29 cellular contexts compared by ENCODE assay signal in genomic region chr10:103454026-103454425, GRCh38. TPM values are rescaled to one million over a fixed set of nuclear protein-coding genes. Genes with fewer than 3 reads are reported as not detected.
DNase-seq lines count a peak whose midpoint lies in the region; ATAC-seq, FAIRE-seq and TF ChIP-seq lines count a peak whose summit lies in the region.
"Had no signal": no experiment of that assay in that cellular context is flagged by ENCODE, and none has a peak within 500 bp of the region (broad histone marks: within the 10 kb centered on the region; RNA-seq: fewer than 3 reads in every experiment).

No MANE protein-coding gene starts in this region.

- peaks cover 10% of the 10 kb centered on the region for H3K36me3 Mint-ChIP-seq in CD4-positive, CD25-positive, alpha-beta regulatory T cell
- H3K36me3 Mint-ChIP-seq in CD8-positive, alpha-beta memory T cell, result peaks cover 3 to 28% (median 4%) of the 10 kb centered on the region in 3 donors
- H3K36me3 Mint-ChIP-seq in effector memory CD8-positive, alpha-beta T cell (ENCODE audit: insufficient read depth), result peaks cover 19% of the 10 kb centered on the region
- H3K36me3 Mint-ChIP-seq in progenitor cell of endocrine pancreas (ENCODE audit: insufficient read depth), result peaks cover 2% of the 10 kb centered on the region
- H3K36me3 Mint-ChIP-seq: neural progenitor cell had no signal

- peaks cover 0 to 41% (median 28%) of the 10 kb centered on the region in 4 donors for H3K4me1 Mint-ChIP-seq in CD4-positive, CD25-positive, alpha-beta regulatory T cell
- peaks cover 36 to 58% (median 41%) of the 10 kb centered on the region in 3 donors for H3K4me1 Mint-ChIP-seq in CD8-positive, alpha-beta memory T cell
- peaks cover 45 to 52% of the 10 kb centered on the region in 2 donors for H3K4me1 Mint-ChIP-seq in effector memory CD8-positive, alpha-beta T cell (ENCODE audit: low read depth in 2 of 2)
- no peaks in the 10 kb centered on the region for H3K4me1 Mint-ChIP-seq in progenitor cell of endocrine pancreas (ENCODE audit: low read depth)

- peaks cover 0 to 2% (median 0%) of the 10 kb centered on the region in 7 donors for H3K9me3 Mint-ChIP-seq in CD4-positive, CD25-positive, alpha-beta regulatory T cell
- H3K9me3 Mint-ChIP-seq in CD8-positive, alpha-beta memory T cell, result no peaks in the 10 kb centered on the region
- H3K9me3 Mint-ChIP-seq in effector memory CD8-positive, alpha-beta T cell, result no peaks in the 10 kb centered on the region
- no peaks in the 10 kb centered on the region for H3K9me3 Mint-ChIP-seq in progenitor cell of endocrine pancreas (ENCODE audit: low read depth)
- H3K9me3 Mint-ChIP-seq: activated naive CD8-positive, alpha-beta T cell treated with anti-CD3 and anti-CD28 coated beads, Interleukin-2, amount 50 U/mL, for 24 hours; CD14-positive monocyte; HFFc6; neural progenitor cell; stimulated activated naive CD8-positive, alpha-beta T cell treated with anti-CD3 and anti-CD28 coated beads, Interleukin-15, amount 100 ng/mL, for 72 hours had no signal

- H3K4me1 ChIP-seq in CD4-positive, CD25-positive, alpha-beta regulatory T cell (ENCODE audit: control insufficient read depth, insufficient read depth, low read length, poor library complexity, severe bottlenecking), result peaks cover 44% of the 10 kb centered on the region
- peaks cover 26% of the 10 kb centered on the region for H3K4me1 ChIP-seq in CD8-positive, alpha-beta memory T cell (ENCODE audit: insufficient read depth, low read length)

- TF ChIP-seq CTCF in progenitor cell of endocrine pancreas (IDR thresholded peaks at IDR 0.05; ENCODE audit: unreplicated experiment), result no peak

- ATAC-seq in CD4-positive, CD25-positive, alpha-beta regulatory T cell (ENCODE audit: low read depth in 2 of 2), result no peak
- ATAC-seq in effector memory CD8-positive, alpha-beta T cell (replicated peaks), result no peak
- ATAC-seq: activated naive CD8-positive, alpha-beta T cell treated with anti-CD3 and anti-CD28 coated beads, Interleukin-2, amount 50 U/mL, for 24 hours; lower lobe of right lung; mucosa of descending colon; stimulated activated naive CD8-positive, alpha-beta T cell treated with anti-CD3 and anti-CD28 coated beads, Interleukin-15, amount 100 ng/mL, for 72 hours had no signal

- H3K27me3 Mint-ChIP-seq in CD4-positive, CD25-positive, alpha-beta regulatory T cell, result no peaks in the 10 kb centered on the region
- no peaks in the 10 kb centered on the region for H3K27me3 Mint-ChIP-seq in CD8-positive, alpha-beta memory T cell
- no peaks in the 10 kb centered on the region for H3K27me3 Mint-ChIP-seq in effector memory CD8-positive, alpha-beta T cell
- no peaks in the 10 kb centered on the region for H3K27me3 Mint-ChIP-seq in progenitor cell of endocrine pancreas
- H3K27me3 Mint-ChIP-seq: activated naive CD8-positive, alpha-beta T cell treated with anti-CD3 and anti-CD28 coated beads, Interleukin-2, amount 50 U/mL, for 24 hours; stimulated activated naive CD8-positive, alpha-beta T cell treated with anti-CD3 and anti-CD28 coated beads, Interleukin-15, amount 100 ng/mL, for 72 hours had no signal

- FAIRE-seq in GM12892 (lab: Jason Lieb, UNC), result no peak
- FAIRE-seq: G401.6 had no signal

- H3K27ac Mint-ChIP-seq in CD4-positive, CD25-positive, alpha-beta regulatory T cell, result peak overlapping the region; percentile 32 to 86 (median 85)
- H3K27ac Mint-ChIP-seq in CD8-positive, alpha-beta memory T cell, result peak overlapping the region; percentile 3 to 94 (median 78)
- H3K27ac Mint-ChIP-seq in effector memory CD8-positive, alpha-beta T cell, result peak overlapping the region; percentile 70 to 91
- no peak overlapping the region for H3K27ac Mint-ChIP-seq in progenitor cell of endocrine pancreas
- H3K27ac Mint-ChIP-seq: activated naive CD8-positive, alpha-beta T cell treated with anti-CD3 and anti-CD28 coated beads, Interleukin-2, amount 50 U/mL, for 24 hours; CD14-positive monocyte had no signal

- H3K36me3 ChIP-seq in CD4-positive, CD25-positive, alpha-beta regulatory T cell (ENCODE audit: control insufficient read depth, insufficient read depth, low read length), result peaks cover 9% of the 10 kb centered on the region
- peaks cover 5% of the 10 kb centered on the region for H3K36me3 ChIP-seq in CD8-positive, alpha-beta memory T cell (ENCODE audit: insufficient read depth, low read length)
- H3K36me3 ChIP-seq: neural progenitor cell had no signal

- H3K27me3 ChIP-seq in CD4-positive, CD25-positive, alpha-beta regulatory T cell (ENCODE audit: control insufficient read depth, insufficient read depth, low read length), result no peaks in the 10 kb centered on the region
- H3K27me3 ChIP-seq in CD8-positive, alpha-beta memory T cell (ENCODE audit: insufficient read depth, low read length, poor library complexity, severe bottlenecking), result no peaks in the 10 kb centered on the region
- H3K27me3 ChIP-seq: neural progenitor cell, thyroid gland had no signal

- POLR2A ChIA-PET in CD8-positive, alpha-beta memory T cell (lab: Charles Lee), result no interaction called here

- no peak overlapping the region for H3K4me3 ChIP-seq in CD4-positive, CD25-positive, alpha-beta regulatory T cell (ENCODE audit: low read depth, low read length)
- H3K4me3 ChIP-seq in CD8-positive, alpha-beta memory T cell (ENCODE audit: low read length), result no peak overlapping the region
- H3K4me3 ChIP-seq: GM23248, lower lobe of right lung, mucosa of descending colon, neural progenitor cell, SK-N-MC, thyroid gland had no signal

- H3K27ac ChIP-seq in CD4-positive, CD25-positive, alpha-beta regulatory T cell (ENCODE audit: insufficient read depth, low read length, poor library complexity, severe bottlenecking), result no peak overlapping the region
- H3K27ac ChIP-seq in CD8-positive, alpha-beta memory T cell (ENCODE audit: low read depth, low read length), result no peak overlapping the region
- H3K27ac ChIP-seq: GM23248, lower lobe of right lung, neural progenitor cell, SK-N-MC, thyroid gland, VCaP had no signal

- peak overlapping the region; percentile 84 to 97 (median 94) for H3K4me3 Mint-ChIP-seq in CD4-positive, CD25-positive, alpha-beta regulatory T cell
- H3K4me3 Mint-ChIP-seq in CD8-positive, alpha-beta memory T cell, result peak overlapping the region in 5 of 7 donors; percentile 81 to 98 (median 96)
- H3K4me3 Mint-ChIP-seq in effector memory CD8-positive, alpha-beta T cell, result peak overlapping the region; percentile 95 to 96
- H3K4me3 Mint-ChIP-seq in progenitor cell of endocrine pancreas (ENCODE audit: low read depth), result no peak overlapping the region
- H3K4me3 Mint-ChIP-seq: neural progenitor cell had no signal

- DNase-seq in CD4-positive, CD25-positive, alpha-beta regulatory T cell, result no peak
- no peak for DNase-seq in CD8-positive, alpha-beta memory T cell
- DNase-seq in effector memory CD8-positive, alpha-beta T cell, result no peak
- DNase-seq in progenitor cell of endocrine pancreas (ENCODE audit: low spot score, unreplicated experiment) (no peak), GM12892 (ENCODE audit: insufficient read length) (no peak), AML-193 (lab: John Stamatoyannopoulos, UW) (no peak)
- DNase-seq: activated CD4-positive, alpha-beta T cell treated with anti-CD3 and anti-CD28 coated beads for 48 hours; activated naive CD8-positive, alpha-beta T cell treated with anti-CD3 and anti-CD28 coated beads, Interleukin-2, amount 50 U/mL, for 24 hours; GM23248; HFFc6; IMR-90; kidney glomerular epithelial cell; mucosa of descending colon; NCI-H1092 treated with DMSO at 0.1 percent for 48 hours; NCI-H1930; NCI-H69; RPMI8226; stimulated activated CD4-positive, alpha-beta T cell treated with anti-CD3 and anti-CD28 coated beads, Interleukin-15, amount 100 ng/mL, for 24 hours; stimulated activated naive CD8-positive, alpha-beta T cell treated with anti-CD3 and anti-CD28 coated beads, Interleukin-15, amount 100 ng/mL, for 72 hours; thyroid gland had no signal

- no peaks in the 10 kb centered on the region for H3K9me3 ChIP-seq in CD4-positive, CD25-positive, alpha-beta regulatory T cell (ENCODE audit: control insufficient read depth in 2 of 2, low read length in 2 of 2)
- no peaks in the 10 kb centered on the region for H3K9me3 ChIP-seq in CD8-positive, alpha-beta memory T cell (ENCODE audit: low read length)
- H3K9me3 ChIP-seq: lower lobe of right lung, mucosa of descending colon, thyroid gland had no signal

- TF ChIP-seq POLR2A in GM12892 (IDR thresholded peaks at IDR 0.05; ENCODE audit: low read depth, low read length), result no peak

- CTCF ChIA-PET in CD8-positive, alpha-beta memory T cell (lab: Charles Lee), result interaction anchor here (1.2 to 5.9 kb wide), 4 partner anchors 22 to 38 kb away, joined by 3 to 30 read pairs (median 18); no protein-coding TSS in a partner anchor

RNA-seq across cellular contexts. Expression of gene CALHM2, which starts 1.9 kb away (rescaled TPM):
- 26.1 TPM for total RNA-seq in CD4-positive, CD25-positive, alpha-beta regulatory T cell
- polyA plus RNA-seq in CD4-positive, CD25-positive, alpha-beta regulatory T cell, result 10 to 100 TPM; 33.5 to 72.4 (median 50.0) TPM
- 10 to 100 TPM; 20.4 to 22.2 TPM for total RNA-seq in CD8-positive, alpha-beta memory T cell
- polyA plus RNA-seq in CD8-positive, alpha-beta memory T cell, result 92.7 TPM
- total RNA-seq in progenitor cell of endocrine pancreas, result 0.58 and 0.69 TPM in 2 replicates
- 11.5 TPM for polyA plus RNA-seq in GM12892 (2012; ENCODE audit: missing spikeins)

RNA-seq across cellular contexts. Expression of gene CALHM1, which starts 4.7 kb away (rescaled TPM):
- not detected for total RNA-seq in CD4-positive, CD25-positive, alpha-beta regulatory T cell
- not detected for polyA plus RNA-seq in CD4-positive, CD25-positive, alpha-beta regulatory T cell
- not detected for total RNA-seq in CD8-positive, alpha-beta memory T cell
- not detected for polyA plus RNA-seq in CD8-positive, alpha-beta memory T cell
- total RNA-seq in progenitor cell of endocrine pancreas, result not detected in 2 replicates
- polyA plus RNA-seq in GM12892 (2012; ENCODE audit: missing spikeins), result 0.53 TPM
- total RNA-seq: chondrocyte, GM23248, HFFc6, IMR-90, mucosa of descending colon, posterior vena cava, thyroid gland had no signal
- polyA plus RNA-seq: CD14-positive monocyte, IMR-90 had no signal

RNA-seq across cellular contexts. Expression of gene CALHM3, which starts 25.0 kb away (rescaled TPM):
- total RNA-seq in CD4-positive, CD25-positive, alpha-beta regulatory T cell, result not detected
- polyA plus RNA-seq in CD4-positive, CD25-positive, alpha-beta regulatory T cell, result not detected
- not detected for total RNA-seq in CD8-positive, alpha-beta memory T cell
- not detected for polyA plus RNA-seq in CD8-positive, alpha-beta memory T cell
- 0.41 and 1.3 TPM in 2 replicates for total RNA-seq in progenitor cell of endocrine pancreas
- polyA plus RNA-seq in GM12892 (2012; ENCODE audit: missing spikeins), result 0.47 TPM
- total RNA-seq: chondrocyte; GM23248; IMR-90; lower lobe of right lung; mucosa of descending colon; posterior vena cava; T-helper 2 cell treated with Interferon-gamma antibody and Interleukin-4, amounts not matched to agents 100 ng/mL and 5 ng/mL, for 36 hours; thyroid gland had no signal
- polyA plus RNA-seq: GM23248, IMR-90 had no signal

RNA-seq across cellular contexts. Expression of gene NEURL1, which starts 39.5 kb away (rescaled TPM):
- 1.1 TPM for total RNA-seq in CD4-positive, CD25-positive, alpha-beta regulatory T cell
- polyA plus RNA-seq in CD4-positive, CD25-positive, alpha-beta regulatory T cell, result under 1 TPM; 0.29 to 0.87 (median 0.54) TPM
- 1 to 10 TPM; 1.5 to 1.6 TPM for total RNA-seq in CD8-positive, alpha-beta memory T cell
- 0.69 TPM for polyA plus RNA-seq in CD8-positive, alpha-beta memory T cell
- 17.6 and 21.5 TPM in 2 replicates for total RNA-seq in progenitor cell of endocrine pancreas
- polyA plus RNA-seq in GM12892 (2012; ENCODE audit: missing spikeins), result 0.36 TPM

RNA-seq across cellular contexts. Expression of gene PDCD11, which starts 57.6 kb away (rescaled TPM):
- 26.9 TPM for total RNA-seq in CD4-positive, CD25-positive, alpha-beta regulatory T cell
- polyA plus RNA-seq in CD4-positive, CD25-positive, alpha-beta regulatory T cell, result 1 to 10 TPM; 7.1 to 10.0 (median 8.5) TPM
- 10 to 100 TPM; 88.5 to 91.3 TPM for total RNA-seq in CD8-positive, alpha-beta memory T cell
- polyA plus RNA-seq in CD8-positive, alpha-beta memory T cell, result 16.4 TPM
- 56.1 and 58.1 TPM in 2 replicates for total RNA-seq in progenitor cell of endocrine pancreas
- polyA plus RNA-seq in GM12892 (2012; ENCODE audit: missing spikeins), result 24.1 TPM

Comparison
In these comparisons a context has a peak if more than half of its experiments do, and no peak if none do; other contexts are left out.
1. RNA of gene CALHM2, which starts 1.9 kb away (total RNA-seq): 26.1 TPM in CD4-positive, CD25-positive, alpha-beta regulatory T cell (single experiment) and 20.4 to 22.2 TPM in CD8-positive, alpha-beta memory T cell; 0.58 to 0.69 TPM in progenitor cell of endocrine pancreas; every median in the first group is over 10 times any median in the second.